Comparison of ENCODE assay signal across 1 cellular context in genomic region chr17:21001813-21002221, GRCh38.
TF ChIP-seq lines count a peak whose summit lies in the region.

No MANE protein-coding gene starts in this region.

TF ChIP-seq in WTC11, 78 proteins besides CTCF, POLR2A, EP300 and RAD21 (continued from another document):
- TF ChIP-seq ATF2 (CRISPR knock-in tag; IDR thresholded peaks at IDR 0.05; ENCODE audit: borderline replicate concordance, low read depth): no peak
- TF ChIP-seq ZBTB43 (CRISPR knock-in tag; IDR thresholded peaks at IDR 0.05): no peak
TF ChIP-seq in WTC11: peak in this region for 0.
